1 cellular context compared by ENCODE assay signal in genomic region chr1:148264374-148265276, GRCh38.
TF ChIP-seq lines count a peak whose summit lies in the region.

No MANE protein-coding gene starts in this region.

TF ChIP-seq in WTC11, 78 proteins besides CTCF, POLR2A, EP300 and RAD21 (continued from another document):
- TF ChIP-seq, protein P1, sequence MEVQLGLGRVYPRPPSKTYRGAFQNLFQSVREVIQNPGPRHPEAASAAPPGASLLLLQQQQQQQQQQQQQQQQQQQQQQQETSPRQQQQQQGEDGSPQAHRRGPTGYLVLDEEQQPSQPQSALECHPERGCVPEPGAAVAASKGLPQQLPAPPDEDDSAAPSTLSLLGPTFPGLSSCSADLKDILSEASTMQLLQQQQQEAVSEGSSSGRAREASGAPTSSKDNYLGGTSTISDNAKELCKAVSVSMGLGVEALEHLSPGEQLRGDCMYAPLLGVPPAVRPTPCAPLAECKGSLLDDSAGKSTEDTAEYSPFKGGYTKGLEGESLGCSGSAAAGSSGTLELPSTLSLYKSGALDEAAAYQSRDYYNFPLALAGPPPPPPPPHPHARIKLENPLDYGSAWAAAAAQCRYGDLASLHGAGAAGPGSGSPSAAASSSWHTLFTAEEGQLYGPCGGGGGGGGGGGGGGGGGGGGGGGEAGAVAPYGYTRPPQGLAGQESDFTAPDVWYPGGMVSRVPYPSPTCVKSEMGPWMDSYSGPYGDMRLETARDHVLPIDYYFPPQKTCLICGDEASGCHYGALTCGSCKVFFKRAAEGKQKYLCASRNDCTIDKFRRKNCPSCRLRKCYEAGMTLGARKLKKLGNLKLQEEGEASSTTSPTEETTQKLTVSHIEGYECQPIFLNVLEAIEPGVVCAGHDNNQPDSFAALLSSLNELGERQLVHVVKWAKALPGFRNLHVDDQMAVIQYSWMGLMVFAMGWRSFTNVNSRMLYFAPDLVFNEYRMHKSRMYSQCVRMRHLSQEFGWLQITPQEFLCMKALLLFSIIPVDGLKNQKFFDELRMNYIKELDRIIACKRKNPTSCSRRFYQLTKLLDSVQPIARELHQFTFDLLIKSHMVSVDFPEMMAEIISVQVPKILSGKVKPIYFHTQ (CRISPR knock-in tag; IDR thresholded peaks at IDR 0.05): no peak
- TF ChIP-seq, protein P2, sequence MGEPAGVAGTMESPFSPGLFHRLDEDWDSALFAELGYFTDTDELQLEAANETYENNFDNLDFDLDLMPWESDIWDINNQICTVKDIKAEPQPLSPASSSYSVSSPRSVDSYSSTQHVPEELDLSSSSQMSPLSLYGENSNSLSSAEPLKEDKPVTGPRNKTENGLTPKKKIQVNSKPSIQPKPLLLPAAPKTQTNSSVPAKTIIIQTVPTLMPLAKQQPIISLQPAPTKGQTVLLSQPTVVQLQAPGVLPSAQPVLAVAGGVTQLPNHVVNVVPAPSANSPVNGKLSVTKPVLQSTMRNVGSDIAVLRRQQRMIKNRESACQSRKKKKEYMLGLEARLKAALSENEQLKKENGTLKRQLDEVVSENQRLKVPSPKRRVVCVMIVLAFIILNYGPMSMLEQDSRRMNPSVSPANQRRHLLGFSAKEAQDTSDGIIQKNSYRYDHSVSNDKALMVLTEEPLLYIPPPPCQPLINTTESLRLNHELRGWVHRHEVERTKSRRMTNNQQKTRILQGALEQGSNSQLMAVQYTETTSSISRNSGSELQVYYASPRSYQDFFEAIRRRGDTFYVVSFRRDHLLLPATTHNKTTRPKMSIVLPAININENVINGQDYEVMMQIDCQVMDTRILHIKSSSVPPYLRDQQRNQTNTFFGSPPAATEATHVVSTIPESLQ (CRISPR knock-in tag; IDR thresholded peaks at IDR 0.05): no peak
- TF ChIP-seq, protein P3, sequence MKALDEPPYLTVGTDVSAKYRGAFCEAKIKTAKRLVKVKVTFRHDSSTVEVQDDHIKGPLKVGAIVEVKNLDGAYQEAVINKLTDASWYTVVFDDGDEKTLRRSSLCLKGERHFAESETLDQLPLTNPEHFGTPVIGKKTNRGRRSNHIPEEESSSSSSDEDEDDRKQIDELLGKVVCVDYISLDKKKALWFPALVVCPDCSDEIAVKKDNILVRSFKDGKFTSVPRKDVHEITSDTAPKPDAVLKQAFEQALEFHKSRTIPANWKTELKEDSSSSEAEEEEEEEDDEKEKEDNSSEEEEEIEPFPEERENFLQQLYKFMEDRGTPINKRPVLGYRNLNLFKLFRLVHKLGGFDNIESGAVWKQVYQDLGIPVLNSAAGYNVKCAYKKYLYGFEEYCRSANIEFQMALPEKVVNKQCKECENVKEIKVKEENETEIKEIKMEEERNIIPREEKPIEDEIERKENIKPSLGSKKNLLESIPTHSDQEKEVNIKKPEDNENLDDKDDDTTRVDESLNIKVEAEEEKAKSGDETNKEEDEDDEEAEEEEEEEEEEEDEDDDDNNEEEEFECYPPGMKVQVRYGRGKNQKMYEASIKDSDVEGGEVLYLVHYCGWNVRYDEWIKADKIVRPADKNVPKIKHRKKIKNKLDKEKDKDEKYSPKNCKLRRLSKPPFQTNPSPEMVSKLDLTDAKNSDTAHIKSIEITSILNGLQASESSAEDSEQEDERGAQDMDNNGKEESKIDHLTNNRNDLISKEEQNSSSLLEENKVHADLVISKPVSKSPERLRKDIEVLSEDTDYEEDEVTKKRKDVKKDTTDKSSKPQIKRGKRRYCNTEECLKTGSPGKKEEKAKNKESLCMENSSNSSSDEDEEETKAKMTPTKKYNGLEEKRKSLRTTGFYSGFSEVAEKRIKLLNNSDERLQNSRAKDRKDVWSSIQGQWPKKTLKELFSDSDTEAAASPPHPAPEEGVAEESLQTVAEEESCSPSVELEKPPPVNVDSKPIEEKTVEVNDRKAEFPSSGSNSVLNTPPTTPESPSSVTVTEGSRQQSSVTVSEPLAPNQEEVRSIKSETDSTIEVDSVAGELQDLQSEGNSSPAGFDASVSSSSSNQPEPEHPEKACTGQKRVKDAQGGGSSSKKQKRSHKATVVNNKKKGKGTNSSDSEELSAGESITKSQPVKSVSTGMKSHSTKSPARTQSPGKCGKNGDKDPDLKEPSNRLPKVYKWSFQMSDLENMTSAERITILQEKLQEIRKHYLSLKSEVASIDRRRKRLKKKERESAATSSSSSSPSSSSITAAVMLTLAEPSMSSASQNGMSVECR (CRISPR knock-in tag; IDR thresholded peaks at IDR 0.05; ENCODE audit: borderline replicate concordance): no peak
- no peak for TF ChIP-seq CDX4 (CRISPR knock-in tag; IDR thresholded peaks at IDR 0.05; ENCODE audit: borderline replicate concordance)
- TF ChIP-seq PRDM15 (CRISPR knock-in tag; IDR thresholded peaks at IDR 0.05): no peak
- TF ChIP-seq TCF7 (CRISPR knock-in tag; IDR thresholded peaks at IDR 0.05; ENCODE audit: low read depth): no peak
- TF ChIP-seq ZNF219 (CRISPR knock-in tag; IDR thresholded peaks at IDR 0.05; ENCODE audit: borderline replicate concordance): no peak
- TF ChIP-seq, protein P4, sequence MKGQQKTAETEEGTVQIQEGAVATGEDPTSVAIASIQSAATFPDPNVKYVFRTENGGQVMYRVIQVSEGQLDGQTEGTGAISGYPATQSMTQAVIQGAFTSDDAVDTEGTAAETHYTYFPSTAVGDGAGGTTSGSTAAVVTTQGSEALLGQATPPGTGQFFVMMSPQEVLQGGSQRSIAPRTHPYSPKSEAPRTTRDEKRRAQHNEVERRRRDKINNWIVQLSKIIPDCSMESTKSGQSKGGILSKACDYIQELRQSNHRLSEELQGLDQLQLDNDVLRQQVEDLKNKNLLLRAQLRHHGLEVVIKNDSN (CRISPR knock-in tag; IDR thresholded peaks at IDR 0.05): no peak
- no peak for TF ChIP-seq TEAD4 (CRISPR knock-in tag; IDR thresholded peaks at IDR 0.05)
- no peak for TF ChIP-seq RORB (CRISPR knock-in tag; IDR thresholded peaks at IDR 0.05)
- TF ChIP-seq ERG (CRISPR knock-in tag; IDR thresholded peaks at IDR 0.05): 0 out of 2 replicates have a peak, but pooled peaks have one; percentile 47
- TF ChIP-seq, protein P5, sequence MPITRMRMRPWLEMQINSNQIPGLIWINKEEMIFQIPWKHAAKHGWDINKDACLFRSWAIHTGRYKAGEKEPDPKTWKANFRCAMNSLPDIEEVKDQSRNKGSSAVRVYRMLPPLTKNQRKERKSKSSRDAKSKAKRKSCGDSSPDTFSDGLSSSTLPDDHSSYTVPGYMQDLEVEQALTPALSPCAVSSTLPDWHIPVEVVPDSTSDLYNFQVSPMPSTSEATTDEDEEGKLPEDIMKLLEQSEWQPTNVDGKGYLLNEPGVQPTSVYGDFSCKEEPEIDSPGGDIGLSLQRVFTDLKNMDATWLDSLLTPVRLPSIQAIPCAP (CRISPR knock-in tag; IDR thresholded peaks at IDR 0.05): no peak
- no peak for TF ChIP-seq TEAD1 (CRISPR knock-in tag; IDR thresholded peaks at IDR 0.05)
- TF ChIP-seq ELF4 (CRISPR knock-in tag; IDR thresholded peaks at IDR 0.05; ENCODE audit: low read depth): no peak
- no peak for TF ChIP-seq JAZF1 (CRISPR knock-in tag; IDR thresholded peaks at IDR 0.05)
- TF ChIP-seq, protein P6, sequence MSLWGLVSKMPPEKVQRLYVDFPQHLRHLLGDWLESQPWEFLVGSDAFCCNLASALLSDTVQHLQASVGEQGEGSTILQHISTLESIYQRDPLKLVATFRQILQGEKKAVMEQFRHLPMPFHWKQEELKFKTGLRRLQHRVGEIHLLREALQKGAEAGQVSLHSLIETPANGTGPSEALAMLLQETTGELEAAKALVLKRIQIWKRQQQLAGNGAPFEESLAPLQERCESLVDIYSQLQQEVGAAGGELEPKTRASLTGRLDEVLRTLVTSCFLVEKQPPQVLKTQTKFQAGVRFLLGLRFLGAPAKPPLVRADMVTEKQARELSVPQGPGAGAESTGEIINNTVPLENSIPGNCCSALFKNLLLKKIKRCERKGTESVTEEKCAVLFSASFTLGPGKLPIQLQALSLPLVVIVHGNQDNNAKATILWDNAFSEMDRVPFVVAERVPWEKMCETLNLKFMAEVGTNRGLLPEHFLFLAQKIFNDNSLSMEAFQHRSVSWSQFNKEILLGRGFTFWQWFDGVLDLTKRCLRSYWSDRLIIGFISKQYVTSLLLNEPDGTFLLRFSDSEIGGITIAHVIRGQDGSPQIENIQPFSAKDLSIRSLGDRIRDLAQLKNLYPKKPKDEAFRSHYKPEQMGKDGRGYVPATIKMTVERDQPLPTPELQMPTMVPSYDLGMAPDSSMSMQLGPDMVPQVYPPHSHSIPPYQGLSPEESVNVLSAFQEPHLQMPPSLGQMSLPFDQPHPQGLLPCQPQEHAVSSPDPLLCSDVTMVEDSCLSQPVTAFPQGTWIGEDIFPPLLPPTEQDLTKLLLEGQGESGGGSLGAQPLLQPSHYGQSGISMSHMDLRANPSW (CRISPR knock-in tag; conservative IDR thresholded peaks at IDR 0.05; ENCODE audit: low read depth): no peak
- TF ChIP-seq SOX15 (CRISPR knock-in tag; IDR thresholded peaks at IDR 0.05): no peak
- no peak for TF ChIP-seq ZNF416 (CRISPR knock-in tag; IDR thresholded peaks at IDR 0.05)
- TF ChIP-seq HMGA2 (CRISPR knock-in tag; IDR thresholded peaks at IDR 0.05): peak; percentile 98
- TF ChIP-seq, protein P7, sequence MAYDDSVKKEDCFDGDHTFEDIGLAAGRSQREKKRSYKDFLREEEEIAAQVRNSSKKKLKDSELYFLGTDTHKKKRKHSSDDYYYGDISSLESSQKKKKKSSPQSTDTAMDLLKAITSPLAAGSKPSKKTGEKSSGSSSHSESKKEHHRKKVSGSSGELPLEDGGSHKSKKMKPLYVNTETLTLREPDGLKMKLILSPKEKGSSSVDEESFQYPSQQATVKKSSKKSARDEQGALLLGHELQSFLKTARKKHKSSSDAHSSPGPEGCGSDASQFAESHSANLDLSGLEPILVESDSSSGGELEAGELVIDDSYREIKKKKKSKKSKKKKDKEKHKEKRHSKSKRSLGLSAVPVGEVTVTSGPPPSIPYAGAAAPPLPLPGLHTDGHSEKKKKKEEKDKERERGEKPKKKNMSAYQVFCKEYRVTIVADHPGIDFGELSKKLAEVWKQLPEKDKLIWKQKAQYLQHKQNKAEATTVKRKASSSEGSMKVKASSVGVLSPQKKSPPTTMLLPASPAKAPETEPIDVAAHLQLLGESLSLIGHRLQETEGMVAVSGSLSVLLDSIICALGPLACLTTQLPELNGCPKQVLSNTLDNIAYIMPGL (CRISPR knock-in tag; IDR thresholded peaks at IDR 0.05): peak; percentile 68; the same call in 1 of the 2 replicates
- TF ChIP-seq RELA (CRISPR knock-in tag; IDR thresholded peaks at IDR 0.05; ENCODE audit: borderline replicate concordance): no peak
- TF ChIP-seq SMAD4 (CRISPR knock-in tag; IDR thresholded peaks at IDR 0.05): no peak
- peak; percentile 62 for TF ChIP-seq ETV6 (CRISPR knock-in tag; IDR thresholded peaks at IDR 0.05)
- no peak for TF ChIP-seq GRHL2 (CRISPR knock-in tag; IDR thresholded peaks at IDR 0.05; ENCODE audit: insufficient replicate concordance, severe bottlenecking)
- peak; percentile 66; the same call in 1 of the 2 replicates for TF ChIP-seq ZNF281 (CRISPR knock-in tag; IDR thresholded peaks at IDR 0.05)
- no peak for TF ChIP-seq IRF2 (CRISPR knock-in tag; IDR thresholded peaks at IDR 0.05; ENCODE audit: borderline replicate concordance, low read depth)
- TF ChIP-seq CREM (CRISPR knock-in tag; IDR thresholded peaks at IDR 0.05): peak; percentile 63; the same call in 1 of the 2 replicates
- TF ChIP-seq FOXK1 (CRISPR knock-in tag; IDR thresholded peaks at IDR 0.05): no peak
